In the genomic region with DNA sequence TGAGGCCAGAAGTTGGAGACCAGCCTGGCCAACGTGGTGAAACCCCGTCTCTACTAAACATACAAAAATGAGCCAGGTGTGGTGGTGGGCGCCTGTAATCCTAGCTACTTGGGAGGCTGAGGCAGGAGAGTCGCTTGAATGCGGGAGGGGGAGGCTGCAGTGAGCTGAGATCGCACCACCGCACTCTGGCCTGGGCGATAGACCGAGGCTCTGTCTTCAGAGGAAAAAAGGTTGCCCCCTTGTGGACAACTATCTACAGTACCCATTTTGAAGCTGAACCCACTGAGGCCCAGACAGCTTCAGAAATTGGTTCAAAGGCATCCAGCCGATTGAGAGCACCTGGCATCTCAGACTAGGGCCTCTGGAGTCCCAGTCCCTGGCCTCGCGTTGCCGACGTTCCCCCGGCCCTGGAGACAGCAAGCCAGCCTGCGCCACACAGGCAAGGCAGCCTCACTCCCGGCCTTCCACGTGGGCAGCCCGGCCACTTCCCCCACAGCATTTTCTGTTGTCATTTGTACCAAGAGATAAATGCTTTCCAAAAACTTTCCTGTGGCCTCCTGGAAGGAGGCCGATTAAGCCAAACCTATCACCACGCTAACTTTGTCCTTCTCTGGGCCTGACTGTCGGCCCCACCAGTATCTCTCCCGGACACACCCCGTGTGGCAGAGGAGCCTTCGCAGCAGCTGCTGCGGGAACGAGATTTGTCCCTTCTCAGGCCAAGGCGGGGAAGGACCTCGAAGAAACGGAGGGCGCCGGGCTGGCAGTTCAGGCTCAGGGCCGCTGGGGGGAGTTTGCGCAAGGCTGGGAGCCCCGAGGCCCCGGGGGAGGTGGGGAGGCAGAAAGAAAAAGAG, we compare ENCODE assay signal across 8 cellular contexts.
DNase-seq lines count a peak whose midpoint lies in the region; ATAC-seq and TF ChIP-seq lines count a peak whose summit lies in the region.

No MANE protein-coding gene starts in this region.

- peaks cover 12% of the 10 kb centered on the region for H3K4me1 Mint-ChIP-seq in activated T-helper 2 cell treated with anti-CD3 and anti-CD28 coated beads, Interferon-gamma antibody, Interleukin-2, Interleukin-4, amounts not matched to agents 10 μg/mL and 5 μg/mL and 100 μg/mL, durations not matched to agents 14 hours and 24 hours and 36 hours (ENCODE audit: low read depth)

- H3K4me3 Mint-ChIP-seq in activated T-helper 2 cell treated with anti-CD3 and anti-CD28 coated beads, Interferon-gamma antibody, Interleukin-2, Interleukin-4, amounts not matched to agents 10 μg/mL and 5 μg/mL and 100 μg/mL, durations not matched to agents 14 hours and 24 hours and 36 hours (ENCODE audit: low read depth): no peak overlapping the region

- H3K4me3 ChIP-seq in Loucy (ENCODE audit: low read length, poor library complexity, severe bottlenecking) (no peak overlapping the region), right cardiac atrium (ENCODE audit: low read length) (no peak overlapping the region)

- peak overlapping the region; percentile 38 for H3K27ac Mint-ChIP-seq in activated T-helper 2 cell treated with anti-CD3 and anti-CD28 coated beads, Interferon-gamma antibody, Interleukin-2, Interleukin-4, amounts not matched to agents 10 μg/mL and 5 μg/mL and 100 μg/mL, durations not matched to agents 14 hours and 24 hours and 36 hours

- H2AFZ ChIP-seq in Loucy (ENCODE audit: low read length): no peak overlapping the region

- peak; percentile 79 for DNase-seq in ELF-1 (ENCODE audit: low read depth, low spot score)
- DNase-seq in activated T-helper 2 cell treated with anti-CD3 and anti-CD28 coated beads, Interferon-gamma antibody, Interleukin-2, Interleukin-4, amounts not matched to agents 10 μg/mL and 5 μg/mL and 100 μg/mL, durations not matched to agents 14 hours and 24 hours and 36 hours (ENCODE audit: low spot score): peak; percentile 16
- peak; percentile 77 to 92 (median 92) for DNase-seq in right cardiac atrium
- peak; percentile 30 to 50 for DNase-seq in stimulated activated CD4-positive, alpha-beta T cell treated with anti-CD3 and anti-CD28 coated beads, Interleukin-2, amount 100 ng/mL, for 24 hours
- no peak for DNase-seq in SHP77 treated with DMSO at 0.1 percent for 48 hours (lab: John Stamatoyannopoulos, UW)
- DNase-seq in GM19238 (ENCODE audit: insufficient read length, low spot score): no peak
- DNase-seq in NCI-H774 (lab: John Stamatoyannopoulos, UW): no peak

- no peaks in the 10 kb centered on the region for H3K9me2 ChIP-seq in Loucy (replicated peaks; ENCODE audit: low read depth, low read length)

- H3K27me3 ChIP-seq in Loucy (ENCODE audit: insufficient read depth, low read length, poor library complexity, severe bottlenecking): no peaks in the 10 kb centered on the region
- H3K27me3 ChIP-seq in right cardiac atrium (ENCODE audit: control insufficient read depth, insufficient read depth): no peaks in the 10 kb centered on the region

- no peaks in the 10 kb centered on the region for H3F3A ChIP-seq in Loucy (ENCODE audit: low read depth)

- peaks cover 80% of the 10 kb centered on the region for H3K36me3 Mint-ChIP-seq in activated T-helper 2 cell treated with anti-CD3 and anti-CD28 coated beads, Interferon-gamma antibody, Interleukin-2, Interleukin-4, amounts not matched to agents 10 μg/mL and 5 μg/mL and 100 μg/mL, durations not matched to agents 14 hours and 24 hours and 36 hours (ENCODE audit: low read depth)

- H3K79me2 ChIP-seq in Loucy (ENCODE audit: insufficient read depth, low read length): peaks cover 16% of the 10 kb centered on the region; the same call in 1 of the 2 replicates

- intact Hi-C loops in activated T-helper 2 cell treated with anti-CD3 and anti-CD28 coated beads, Interferon-gamma antibody, Interleukin-2, Interleukin-4, amounts not matched to agents 10 μg/mL and 5 μg/mL and 100 μg/mL, durations not matched to agents 14 hours and 24 hours and 36 hours (cut with micrococcal nuclease): no loop called here
- intact Hi-C loops in right cardiac atrium (cut with DNase I): loop anchor here in 1 of 4 donors (5.0 kb wide), 1 partner anchor 71 kb away; no protein-coding TSS in a partner anchor

- peaks cover 7% of the 10 kb centered on the region for H4K20me1 ChIP-seq in Loucy (ENCODE audit: insufficient read depth, low read length, poor library complexity, severe bottlenecking)

- no peaks in the 10 kb centered on the region for H3K9me3 Mint-ChIP-seq in activated T-helper 2 cell treated with anti-CD3 and anti-CD28 coated beads, Interferon-gamma antibody, Interleukin-2, Interleukin-4, amounts not matched to agents 10 μg/mL and 5 μg/mL and 100 μg/mL, durations not matched to agents 14 hours and 24 hours and 36 hours

- peak; percentile 61 for TF ChIP-seq CTCF in Loucy (conservative IDR thresholded peaks at IDR 0.05; ENCODE audit: low read length)

- 51% methylated on average over 36 of the region's 36 CpGs for WGBS in right cardiac atrium

- H3K27me3 Mint-ChIP-seq in activated T-helper 2 cell treated with anti-CD3 and anti-CD28 coated beads, Interferon-gamma antibody, Interleukin-2, Interleukin-4, amounts not matched to agents 10 μg/mL and 5 μg/mL and 100 μg/mL, durations not matched to agents 14 hours and 24 hours and 36 hours (ENCODE audit: low read depth): no peaks in the 10 kb centered on the region

- no peak overlapping the region for H3K4me2 ChIP-seq in Loucy (ENCODE audit: low read depth, low read length, poor library complexity, severe bottlenecking)

- H3K9me3 ChIP-seq in Loucy (ENCODE audit: insufficient read depth, low read depth, low read length): no peaks in the 10 kb centered on the region
- H3K9me3 ChIP-seq in right cardiac atrium (ENCODE audit: control insufficient read depth, low read length): no peaks in the 10 kb centered on the region

- H3K4me1 ChIP-seq in Loucy (ENCODE audit: insufficient read depth, low read length, poor library complexity, severe bottlenecking): peaks cover 13% of the 10 kb centered on the region
- H3K4me1 ChIP-seq in right cardiac atrium (ENCODE audit: control insufficient read depth, insufficient read depth, low read length): peaks cover 11% of the 10 kb centered on the region

- peaks cover 97% of the 10 kb centered on the region for H3K36me3 ChIP-seq in Loucy (ENCODE audit: insufficient read depth, low read length)

- no peak overlapping the region for H3K27ac ChIP-seq in right cardiac atrium (ENCODE audit: low read length)

- ATAC-seq in right cardiac atrium: peak; percentile 77

- no peak overlapping the region for H3K9ac ChIP-seq in Loucy (ENCODE audit: low read depth, low read length, poor library complexity, severe bottlenecking)

Comparison
In these comparisons a context has a peak if more than half of its experiments do, and no peak if none do; other contexts are left out.
1. DNase-seq: peak in ELF-1 (single experiment), activated T-helper 2 cell treated with anti-CD3 and anti-CD28 coated beads, Interferon-gamma antibody, Interleukin-2, Interleukin-4, amounts not matched to agents 10 μg/mL and 5 μg/mL and 100 μg/mL, durations not matched to agents 14 hours and 24 hours and 36 hours (single experiment), right cardiac atrium (3 of 3) and stimulated activated CD4-positive, alpha-beta T cell treated with anti-CD3 and anti-CD28 coated beads, Interleukin-2, amount 100 ng/mL, for 24 hours (2 of 2); none in SHP77 treated with DMSO at 0.1 percent for 48 hours (single experiment), GM19238 (single experiment) and NCI-H774 (single experiment).